Comparison of ENCODE assay signal across 8 cellular contexts in the genomic region with DNA sequence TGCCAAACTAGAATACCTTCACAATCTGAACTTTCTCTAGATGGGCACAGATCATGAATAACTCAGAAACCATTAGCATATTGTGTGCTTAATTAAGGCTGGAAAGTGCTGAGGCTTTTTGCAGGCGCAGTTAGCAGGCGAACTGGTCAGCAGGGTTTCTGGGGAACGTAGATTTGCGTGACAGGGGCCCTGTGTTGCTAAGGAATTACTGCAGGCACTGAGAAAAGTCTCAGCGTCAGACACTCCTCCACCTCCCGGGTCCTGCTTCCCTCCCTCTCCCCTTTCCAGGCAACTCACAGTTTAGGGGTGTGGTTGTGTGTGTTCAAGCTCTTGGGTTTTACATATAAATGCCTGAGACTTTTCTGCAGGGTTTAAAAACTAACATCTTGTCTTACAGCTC. TPM values are rescaled to one million over a fixed set of nuclear protein-coding genes. Genes with fewer than 3 reads are reported as not detected.
DNase-seq lines count a peak whose midpoint lies in the region; ATAC-seq and TF ChIP-seq lines count a peak whose summit lies in the region.

No MANE protein-coding gene starts in this region.

- H3K9me3 ChIP-seq in heart left ventricle = no peaks in the 10 kb centered on the region
- no peaks in the 10 kb centered on the region for H3K9me3 ChIP-seq in SU-DHL-6 (ENCODE audit: insufficient read depth, low read length)

- H3K9ac ChIP-seq in SU-DHL-6 (ENCODE audit: low read length) = no peak overlapping the region

- no peak overlapping the region for H2AFZ ChIP-seq in SU-DHL-6 (ENCODE audit: low read depth, low read length, severe bottlenecking)

- no peak for TF ChIP-seq POLR2A in heart left ventricle (IDR thresholded peaks at IDR 0.05)

- peak overlapping the region; percentile 39 for H3K4me2 ChIP-seq in SU-DHL-6 (ENCODE audit: low read depth, low read length, poor library complexity, severe bottlenecking)

- H3K27me3 Mint-ChIP-seq in neural crest cell (ENCODE audit: low read depth) = peaks cover 32% of the 10 kb centered on the region

- H3K27me3 ChIP-seq in heart left ventricle = no peaks in the 10 kb centered on the region
- H3K27me3 ChIP-seq in SU-DHL-6 (ENCODE audit: low read length) = no peaks in the 10 kb centered on the region

- H3K27ac ChIP-seq in heart left ventricle (peak overlapping the region in 11 of 12 donors; percentile 37 to 100 (median 98)), SU-DHL-6 (ENCODE audit: low read depth, low read length) (no peak overlapping the region)

- H3K36me3 ChIP-seq in heart left ventricle (peaks cover 0 to 45% (median 17%) of the 10 kb centered on the region in 9 donors), SU-DHL-6 (ENCODE audit: low read length) (no peaks in the 10 kb centered on the region)

- H3K9me3 Mint-ChIP-seq in neural crest cell = no peaks in the 10 kb centered on the region

- no peaks in the 10 kb centered on the region for H3K9me2 ChIP-seq in SU-DHL-6 (replicated peaks; ENCODE audit: insufficient read depth, low read length)

- no peaks in the 10 kb centered on the region for H3K79me2 ChIP-seq in SU-DHL-6 (ENCODE audit: insufficient read depth, low read length)

- peak overlapping the region; percentile 77 for H3K4me3 Mint-ChIP-seq in neural crest cell

- peaks cover 45% of the 10 kb centered on the region for H3K4me1 Mint-ChIP-seq in neural crest cell

- TF ChIP-seq CTCF in heart left ventricle (IDR thresholded peaks at IDR 0.05) (no peak), SU-DHL-6 (IDR thresholded peaks at IDR 0.05; ENCODE audit: insufficient read depth, low read length, poor library complexity, severe bottlenecking) (no peak), epithelial cell of proximal tubule (conservative IDR thresholded peaks at IDR 0.05; ENCODE audit: low read depth, low read length) (no peak), neural crest cell (conservative IDR thresholded peaks at IDR 0.05) (no peak)

- WGBS in heart left ventricle, 4 donors = 30 to 37% (median 35%) methylated on average over 6 of the region's 6 CpGs

- intact Hi-C loops in heart left ventricle (cut with DNase I) (no loop called here), left cardiac atrium (cut with DNase I) (no loop called here)

- H4K20me1 ChIP-seq in SU-DHL-6 (ENCODE audit: low read depth, low read length) = no peaks in the 10 kb centered on the region

- peaks cover 0 to 75% (median 41%) of the 10 kb centered on the region in 12 donors for H3K4me1 ChIP-seq in heart left ventricle

- peaks cover 6% of the 10 kb centered on the region; the same call in 1 of the 2 replicates for H3F3A ChIP-seq in SU-DHL-6 (ENCODE audit: insufficient read depth)

- no peaks in the 10 kb centered on the region for H3K36me3 Mint-ChIP-seq in neural crest cell (ENCODE audit: low read depth)

- DNase-seq in heart left ventricle = no peak
- DNase-seq in left cardiac atrium = no peak
- DNase-seq in epithelial cell of proximal tubule (ENCODE audit: low read depth) = no peak
- no peak for DNase-seq in neural crest cell (ENCODE audit: low read depth, low spot score)
- no peak for DNase-seq in GM19240 (ENCODE audit: insufficient read length, low spot score)

- no peak for ATAC-seq in heart left ventricle
- ATAC-seq in left cardiac atrium = no peak
- ATAC-seq in GM18870 (IDR thresholded peaks at IDR 0.05; ENCODE audit: unreplicated experiment) = no peak
- ATAC-seq in GM21447 (IDR thresholded peaks at IDR 0.05; ENCODE audit: unreplicated experiment) = no peak

- H3K4me3 ChIP-seq in heart left ventricle = peak overlapping the region; percentile 73 to 97 (median 91)
- no peak overlapping the region for H3K4me3 ChIP-seq in SU-DHL-6 (ENCODE audit: insufficient read depth, low read length, poor library complexity, severe bottlenecking)
- H3K4me3 ChIP-seq in epithelial cell of proximal tubule (ENCODE audit: low read depth, low read length) = peak overlapping the region; percentile 89

- no peak overlapping the region for H3K27ac Mint-ChIP-seq in neural crest cell (ENCODE audit: unreplicated experiment)

RNA-seq across cellular contexts. Expression of a gene that starts 2.2 kb away (rescaled TPM):
- total RNA-seq in heart left ventricle = 10 to 100 TPM in 3 of 9 donors, 1 to 10 TPM in 6; 4.2 to 39.0 (median 5.8) TPM
- polyA plus RNA-seq in heart left ventricle = 1 to 10 TPM; 3.6 to 6.0 TPM
- total RNA-seq in left cardiac atrium = 10 to 100 TPM; 13.1 to 25.2 TPM
- 4.2 and 4.8 TPM in 2 replicates for total RNA-seq in epithelial cell of proximal tubule
- 0.30 and 1.4 TPM in 2 replicates for total RNA-seq in neural crest cell
